22 cellular contexts compared by ENCODE assay signal in the genomic region with DNA sequence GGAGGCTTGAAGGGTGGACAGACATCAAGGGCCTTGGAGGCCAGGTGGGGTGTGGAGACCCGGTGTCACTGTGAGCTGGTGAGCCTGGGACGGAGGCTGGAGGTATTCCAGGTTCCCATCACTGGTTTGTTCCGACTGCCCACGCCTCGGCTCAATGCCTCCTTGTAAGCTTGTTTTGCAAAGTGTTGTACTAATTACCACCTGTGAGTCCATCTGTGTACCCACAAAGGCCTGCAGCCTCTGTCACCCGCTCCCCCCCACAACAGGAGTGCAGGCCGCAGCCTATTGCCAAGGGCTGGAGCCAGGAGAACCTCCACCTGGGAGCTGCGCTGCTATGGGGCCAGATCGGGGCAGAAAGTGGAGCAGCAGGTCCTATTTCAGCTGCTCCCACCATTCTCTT.
DNase-seq lines count a peak whose midpoint lies in the region; FAIRE-seq and TF ChIP-seq lines count a peak whose summit lies in the region.
"Had no signal": no experiment of that assay in that cellular context is flagged by ENCODE, and none has a peak within 500 bp of the region (broad histone marks: within the 10 kb centered on the region; RNA-seq: fewer than 3 reads in every experiment).

No MANE protein-coding gene starts in this region.

- no peak overlapping the region for H2AFZ ChIP-seq in osteoblast (ENCODE audit: low read length)
- H2AFZ ChIP-seq: GM23248 had no signal

- intact Hi-C loops in activated T-helper 2 cell treated with anti-CD3 and anti-CD28 coated beads, Interferon-gamma antibody, Interleukin-2, Interleukin-4, amounts not matched to agents 10 μg/mL and 5 μg/mL and 100 μg/mL, durations not matched to agents 14 hours and 24 hours and 36 hours (cut with micrococcal nuclease), result no loop called here

- no peak for FAIRE-seq in GM12891 (lab: Jason Lieb, UNC)
- FAIRE-seq: A549, GM18507, H1 had no signal

- peaks cover 15% of the 10 kb centered on the region for H3K9me3 Mint-ChIP-seq in activated T-helper 2 cell treated with anti-CD3 and anti-CD28 coated beads, Interferon-gamma antibody, Interleukin-2, Interleukin-4, amounts not matched to agents 10 μg/mL and 5 μg/mL and 100 μg/mL, durations not matched to agents 14 hours and 24 hours and 36 hours

- no peaks in the 10 kb centered on the region for H4K20me1 ChIP-seq in osteoblast (ENCODE audit: insufficient read depth, low read length)

- no peaks in the 10 kb centered on the region for H3K36me3 ChIP-seq in osteoblast (ENCODE audit: insufficient read depth, low read length)

- no peak for TF ChIP-seq POLR2A in GM12891 (IDR thresholded peaks at IDR 0.05; ENCODE audit: low read depth, low read length)

- in situ Hi-C loops in G401 (cut with HindIII; ENCODE audit: low sequenced_read_pairs), result no loop called here

- H3K27ac Mint-ChIP-seq in activated T-helper 2 cell treated with anti-CD3 and anti-CD28 coated beads, Interferon-gamma antibody, Interleukin-2, Interleukin-4, amounts not matched to agents 10 μg/mL and 5 μg/mL and 100 μg/mL, durations not matched to agents 14 hours and 24 hours and 36 hours, result no peak overlapping the region
- H3K27ac Mint-ChIP-seq: CD4-positive, alpha-beta memory T cell had no signal

- no peaks in the 10 kb centered on the region for H3K9me3 ChIP-seq in osteoblast (ENCODE audit: low read depth, low read length)
- H3K9me3 ChIP-seq: A549 had no signal

- no peaks in the 10 kb centered on the region for H3K27me3 ChIP-seq in osteoblast (ENCODE audit: insufficient read depth, low read length)

- DNase-seq in G401 (ENCODE audit: low spot score) (peak; percentile 99), cerebellum (ENCODE audit: low spot score) (peak; percentile 94), osteoblast (ENCODE audit: insufficient read length, low spot score, missing footprints) (peak; percentile 48), EL (no peak), GM12891 (ENCODE audit: insufficient read length, low spot score) (no peak)
- no peak for DNase-seq in activated T-helper 2 cell treated with anti-CD3 and anti-CD28 coated beads, Interferon-gamma antibody, Interleukin-2, Interleukin-4, amounts not matched to agents 10 μg/mL and 5 μg/mL and 100 μg/mL, durations not matched to agents 14 hours and 24 hours and 36 hours (ENCODE audit: low spot score)
- DNase-seq: 8988T; ACHN; AML-193; Calu3; CD4-positive, alpha-beta memory T cell; COR-L47; DMS53; DMS79 treated with DMSO at 0.1 percent for 48 hours; GDM1; GM23248; H7; HCEC 1CT had no signal

- H3K4me3 ChIP-seq in osteoblast (ENCODE audit: insufficient read depth, low read length), result no peak overlapping the region
- H3K4me3 ChIP-seq: A549, GM12878, GM23248 had no signal

- no peaks in the 10 kb centered on the region for H3K36me3 Mint-ChIP-seq in activated T-helper 2 cell treated with anti-CD3 and anti-CD28 coated beads, Interferon-gamma antibody, Interleukin-2, Interleukin-4, amounts not matched to agents 10 μg/mL and 5 μg/mL and 100 μg/mL, durations not matched to agents 14 hours and 24 hours and 36 hours (ENCODE audit: low read depth)
- H3K36me3 Mint-ChIP-seq: CD4-positive, alpha-beta memory T cell had no signal

- H3K4me3 Mint-ChIP-seq in activated T-helper 2 cell treated with anti-CD3 and anti-CD28 coated beads, Interferon-gamma antibody, Interleukin-2, Interleukin-4, amounts not matched to agents 10 μg/mL and 5 μg/mL and 100 μg/mL, durations not matched to agents 14 hours and 24 hours and 36 hours (ENCODE audit: low read depth), result no peak overlapping the region
- H3K4me3 Mint-ChIP-seq: CD4-positive, alpha-beta memory T cell had no signal

- no peak overlapping the region for H3K4me2 ChIP-seq in osteoblast (ENCODE audit: insufficient read depth, low read length)
- H3K4me2 ChIP-seq: A549 had no signal

- H3K79me2 ChIP-seq in osteoblast (ENCODE audit: insufficient read depth, low read length), result no peaks in the 10 kb centered on the region

- H3K27me3 Mint-ChIP-seq in activated T-helper 2 cell treated with anti-CD3 and anti-CD28 coated beads, Interferon-gamma antibody, Interleukin-2, Interleukin-4, amounts not matched to agents 10 μg/mL and 5 μg/mL and 100 μg/mL, durations not matched to agents 14 hours and 24 hours and 36 hours (ENCODE audit: low read depth), result no peaks in the 10 kb centered on the region
- H3K27me3 Mint-ChIP-seq: CD4-positive, alpha-beta memory T cell had no signal

- TF ChIP-seq CTCF in osteoblast (IDR thresholded peaks at IDR 0.05; ENCODE audit: extremely low read depth, low read depth, low read length), result no peak

- H3K27ac ChIP-seq in osteoblast (ENCODE audit: low read depth, low read length), result no peak overlapping the region
- H3K27ac ChIP-seq: A549, GM23248 had no signal

- H3K4me1 Mint-ChIP-seq in activated T-helper 2 cell treated with anti-CD3 and anti-CD28 coated beads, Interferon-gamma antibody, Interleukin-2, Interleukin-4, amounts not matched to agents 10 μg/mL and 5 μg/mL and 100 μg/mL, durations not matched to agents 14 hours and 24 hours and 36 hours (ENCODE audit: low read depth), result no peaks in the 10 kb centered on the region
- H3K4me1 Mint-ChIP-seq: CD4-positive, alpha-beta memory T cell had no signal

- no peaks in the 10 kb centered on the region for H3K4me1 ChIP-seq in osteoblast (ENCODE audit: insufficient read depth, low read length)
- H3K4me1 ChIP-seq: A549 had no signal

TF ChIP-seq in GM12891, 5 proteins besides CTCF, POLR2A, EP300 and RAD21:
- TF ChIP-seq SPI1 (IDR thresholded peaks at IDR 0.05; ENCODE audit: low read depth, low read length) (no peak), TAF1 (IDR thresholded peaks at IDR 0.05; ENCODE audit: low read depth, low read length) (no peak), POLR2AphosphoS5 (IDR thresholded peaks at IDR 0.05; ENCODE audit: low read depth, low read length) (no peak)

Comparison
In these comparisons a context has a peak if more than half of its experiments do, and no peak if none do; other contexts are left out.
1. DNase-seq: peak in G401 (single experiment), cerebellum (single experiment) and osteoblast (single experiment); none in EL (single experiment), activated T-helper 2 cell treated with anti-CD3 and anti-CD28 coated beads, Interferon-gamma antibody, Interleukin-2, Interleukin-4, amounts not matched to agents 10 μg/mL and 5 μg/mL and 100 μg/mL, durations not matched to agents 14 hours and 24 hours and 36 hours (single experiment) and GM12891 (single experiment).